In genomic region chr6:118903134-118903533, GRCh38 we compare ENCODE assay signal across 13 cellular contexts. TPM values are rescaled to one million over a fixed set of nuclear protein-coding genes. Genes with fewer than 3 reads are reported as not detected.
DNase-seq lines count a peak whose midpoint lies in the region; ATAC-seq and TF ChIP-seq lines count a peak whose summit lies in the region.
"Had no signal": no experiment of that assay in that cellular context is flagged by ENCODE, and none has a peak within 500 bp of the region (broad histone marks: within the 10 kb centered on the region; RNA-seq: fewer than 3 reads in every experiment).

No MANE protein-coding gene starts in this region.

- no peak overlapping the region for H3K23ac ChIP-seq in mesendoderm (ENCODE audit: low read length)

- H2BK5ac ChIP-seq in mesendoderm (ENCODE audit: low read length) = no peak overlapping the region

- H3K9me3 Mint-ChIP-seq in CD8-positive, alpha-beta memory T cell = no peaks in the 10 kb centered on the region
- no peaks in the 10 kb centered on the region for H3K9me3 Mint-ChIP-seq in activated naive CD8-positive, alpha-beta T cell treated with anti-CD3 and anti-CD28 coated beads for 36 hours
- H3K9me3 Mint-ChIP-seq: activated naive CD8-positive, alpha-beta T cell treated with anti-CD3 and anti-CD28 coated beads, Interleukin-2, amount 10 ng/mL, durations not matched to agents 7 days and 5 days had no signal

- H3K27me3 Mint-ChIP-seq in CD8-positive, alpha-beta memory T cell = peaks cover 0 to 1% of the 10 kb centered on the region in 2 donors
- no peaks in the 10 kb centered on the region for H3K27me3 Mint-ChIP-seq in activated naive CD8-positive, alpha-beta T cell treated with anti-CD3 and anti-CD28 coated beads for 36 hours
- H3K27me3 Mint-ChIP-seq: activated naive CD8-positive, alpha-beta T cell treated with anti-CD3 and anti-CD28 coated beads, Interleukin-2, amount 10 ng/mL, durations not matched to agents 7 days and 5 days had no signal

- H3K18ac ChIP-seq in mesendoderm (ENCODE audit: low read length) = peak overlapping the region; percentile 87

- TF ChIP-seq CTCF in HEK293 (tag by site-specific recombination; IDR thresholded peaks at IDR 0.05) = no peak

- WGBS in mesendoderm (ENCODE audit: extremely low coverage, insufficient coverage, low lambda C conversion rate) = no CpG with 5 or more reads among the region's 2 CpGs

- no peak overlapping the region for H3K4me3 ChIP-seq in CD8-positive, alpha-beta memory T cell (ENCODE audit: low read length)
- no peak overlapping the region for H3K4me3 ChIP-seq in HEK293 (ENCODE audit: low read depth, low read length)
- H3K4me3 ChIP-seq in mesendoderm (ENCODE audit: low read length) = no peak overlapping the region
- H3K4me3 ChIP-seq: lower lobe of right lung had no signal

- H2BK15ac ChIP-seq in mesendoderm (replicated peaks; ENCODE audit: low read depth) = peak overlapping the region; percentile 19

- H3K27me3 ChIP-seq in CD8-positive, alpha-beta memory T cell (ENCODE audit: insufficient read depth, low read length, poor library complexity, severe bottlenecking) = no peaks in the 10 kb centered on the region
- no peaks in the 10 kb centered on the region for H3K27me3 ChIP-seq in mesendoderm (ENCODE audit: insufficient read depth, low read length, poor library complexity)
- H3K27me3 ChIP-seq: BE2C had no signal

- H4K8ac ChIP-seq in mesendoderm (ENCODE audit: low read depth, low read length) = no peak overlapping the region

- H3K4me3 Mint-ChIP-seq in CD8-positive, alpha-beta memory T cell = peak overlapping the region in 1 of 7 donors; percentile 18
- no peak overlapping the region for H3K4me3 Mint-ChIP-seq in activated naive CD8-positive, alpha-beta T cell treated with anti-CD3 and anti-CD28 coated beads for 36 hours
- H3K4me3 Mint-ChIP-seq: activated naive CD8-positive, alpha-beta T cell treated with anti-CD3 and anti-CD28 coated beads, Interleukin-2, amount 10 ng/mL, durations not matched to agents 7 days and 5 days had no signal

- H2AK5ac ChIP-seq in mesendoderm (ENCODE audit: low read length) = no peak overlapping the region

- peaks cover 30% of the 10 kb centered on the region for H3K79me2 ChIP-seq in mesendoderm (ENCODE audit: control insufficient read depth, insufficient read depth, low read length)

- H3K9ac ChIP-seq in mesendoderm (ENCODE audit: low read length) = no peak overlapping the region

- H3K4ac ChIP-seq in mesendoderm (ENCODE audit: low read depth, low read length) = no peak overlapping the region

- H3K36me3 Mint-ChIP-seq in CD8-positive, alpha-beta memory T cell = peaks cover 7 to 85% (median 38%) of the 10 kb centered on the region in 3 donors
- peaks cover 64% of the 10 kb centered on the region for H3K36me3 Mint-ChIP-seq in activated naive CD8-positive, alpha-beta T cell treated with anti-CD3 and anti-CD28 coated beads for 36 hours

- H3K27ac ChIP-seq in CD8-positive, alpha-beta memory T cell (ENCODE audit: low read depth, low read length) = no peak overlapping the region
- H3K27ac ChIP-seq in HEK293 (ENCODE audit: extremely low read depth, low read depth, low read length) (no peak overlapping the region), mesendoderm (ENCODE audit: low read depth, low read length) (no peak overlapping the region)
- H3K27ac ChIP-seq: lower lobe of right lung had no signal

- peak overlapping the region in 6 of 8 donors; percentile 31 to 71 (median 65) for H3K27ac Mint-ChIP-seq in CD8-positive, alpha-beta memory T cell
- H3K27ac Mint-ChIP-seq in activated naive CD8-positive, alpha-beta T cell treated with anti-CD3 and anti-CD28 coated beads for 36 hours = peak overlapping the region; percentile 13

- CTCF ChIA-PET in CD8-positive, alpha-beta memory T cell (lab: Charles Lee) = interaction anchor here (1.2 to 2.5 kb wide), 2 partner anchors 9 to 207 kb away, joined by 4 to 8 read pairs; partner anchors contain the start of gene ASF1A
- CTCF ChIA-PET in HEK293 (lab: Yijun Ruan, JAX) = interaction anchor here (0.7 to 1.2 kb wide), 2 partner anchors 9 to 169 kb away, joined by 3 to 6 read pairs; partner anchors contain the start of gene ASF1A

- H4K5ac ChIP-seq in mesendoderm (ENCODE audit: low read length) = no peak overlapping the region

- H3K4me1 ChIP-seq in CD8-positive, alpha-beta memory T cell (ENCODE audit: insufficient read depth, low read length) = peaks cover 34% of the 10 kb centered on the region
- H3K4me1 ChIP-seq in HEK293 (ENCODE audit: control insufficient read depth, insufficient read depth, low read length) = no peaks in the 10 kb centered on the region
- H3K4me1 ChIP-seq in mesendoderm (ENCODE audit: control insufficient read depth, low read depth, low read length) = peaks cover 2% of the 10 kb centered on the region

- no peak overlapping the region for H2BK120ac ChIP-seq in mesendoderm (ENCODE audit: low read depth, low read length)

- H3K9me3 ChIP-seq in CD8-positive, alpha-beta memory T cell (ENCODE audit: low read length) = no peaks in the 10 kb centered on the region
- H3K9me3 ChIP-seq in HEK293 (ENCODE audit: control insufficient read depth, insufficient read depth, low read depth, low read length) = no peaks in the 10 kb centered on the region
- H3K9me3 ChIP-seq: BE2C, lower lobe of right lung had no signal

- H3K4me1 Mint-ChIP-seq in CD8-positive, alpha-beta memory T cell = peaks cover 70 to 97% (median 89%) of the 10 kb centered on the region in 3 donors
- peaks cover 85% of the 10 kb centered on the region for H3K4me1 Mint-ChIP-seq in activated naive CD8-positive, alpha-beta T cell treated with anti-CD3 and anti-CD28 coated beads for 36 hours

- peaks cover 6% of the 10 kb centered on the region for H3K79me1 ChIP-seq in mesendoderm (ENCODE audit: low read length)

- no peak overlapping the region for H3K56ac ChIP-seq in mesendoderm (ENCODE audit: low read length)

- H3K4me2 ChIP-seq in mesendoderm (ENCODE audit: low read length) = no peak overlapping the region

- no peak for DNase-seq in CD8-positive, alpha-beta memory T cell
- no peak for DNase-seq in activated naive CD8-positive, alpha-beta T cell treated with anti-CD3 and anti-CD28 coated beads for 36 hours
- DNase-seq in mesendoderm = no peak
- no peak for DNase-seq in NCI-H146 (lab: John Stamatoyannopoulos, UW)
- no peak for DNase-seq in SKM-1 (lab: John Stamatoyannopoulos, UW; ENCODE audit: unreplicated experiment)
- DNase-seq: activated naive CD8-positive, alpha-beta T cell treated with anti-CD3 and anti-CD28 coated beads, Interleukin-2, amount 10 ng/mL, durations not matched to agents 7 days and 5 days; BE2C; lower lobe of right lung; NCI-H1930; NCI-H510A; right cardiac atrium had no signal

- peaks cover 32% of the 10 kb centered on the region for H3K36me3 ChIP-seq in CD8-positive, alpha-beta memory T cell (ENCODE audit: insufficient read depth, low read length)
- peaks cover 25 to 88% of the 10 kb centered on the region in 2 experiments for H3K36me3 ChIP-seq in HEK293 (ENCODE audit: control insufficient read depth in 2 of 2, insufficient read depth in 1 of 2, low read length in 2 of 2)
- H3K36me3 ChIP-seq in mesendoderm (ENCODE audit: control insufficient read depth, insufficient read depth, low read length) = no peaks in the 10 kb centered on the region

- ATAC-seq in HG03095 (IDR thresholded peaks at IDR 0.05; ENCODE audit: unreplicated experiment) = no peak
- ATAC-seq: lower lobe of right lung, right cardiac atrium had no signal

- POLR2A ChIA-PET in CD8-positive, alpha-beta memory T cell (lab: Charles Lee) = no interaction called here
- POLR2A ChIA-PET in HEK293 (lab: Yijun Ruan, JAX) = interaction anchor here (1.1 to 1.7 kb wide), 2 partner anchors 8 to 20 kb away, joined by 3 read pairs; no protein-coding TSS in a partner anchor

TF ChIP-seq in HEK293, 187 proteins besides CTCF, POLR2A, EP300 and RAD21:
- TF ChIP-seq ZXDB (tag by site-specific recombination; IDR thresholded peaks at IDR 0.05) (0 out of 2 replicates have a peak, but pooled peaks have one; percentile 50), ZNF202 (tag by site-specific recombination; IDR thresholded peaks at IDR 0.05; ENCODE audit: borderline replicate concordance) (no peak), ZNF366 (tag by site-specific recombination; conservative IDR thresholded peaks at IDR 0.05) (no peak), GLIS2 (tag by site-specific recombination; IDR thresholded peaks at IDR 0.05) (no peak), PRDM10 (tag by site-specific recombination; IDR thresholded peaks at IDR 0.05) (peak; percentile 57)

RNA-seq across cellular contexts. Expression of gene ASF1A, which starts 9.2 kb away (rescaled TPM):
- total RNA-seq in CD8-positive, alpha-beta memory T cell = 10 to 100 TPM; 42.6 to 46.1 TPM
- polyA plus RNA-seq in CD8-positive, alpha-beta memory T cell = 57.2 TPM
- total RNA-seq in activated naive CD8-positive, alpha-beta T cell treated with anti-CD3 and anti-CD28 coated beads for 36 hours = 10 to 100 TPM; 39.9 to 42.7 TPM
- polyA plus RNA-seq in mesendoderm (2013, experiment 1 of 2) = 37.3 TPM
- 39.0 TPM for polyA plus RNA-seq in mesendoderm (2013, experiment 2 of 2)

RNA-seq across cellular contexts. Expression of gene MCM9, which starts 31.8 kb away (rescaled TPM):
- total RNA-seq in CD8-positive, alpha-beta memory T cell = 10 to 100 TPM; 21.3 to 25.2 TPM
- 18.0 TPM for polyA plus RNA-seq in CD8-positive, alpha-beta memory T cell
- 10 to 100 TPM; 20.0 to 20.3 TPM for total RNA-seq in activated naive CD8-positive, alpha-beta T cell treated with anti-CD3 and anti-CD28 coated beads for 36 hours
- 4.9 TPM for polyA plus RNA-seq in mesendoderm (2013, experiment 1 of 2)
- polyA plus RNA-seq in mesendoderm (2013, experiment 2 of 2) = 5.0 TPM
